Comparison of ENCODE assay signal across 1 cellular context in the genomic region with DNA sequence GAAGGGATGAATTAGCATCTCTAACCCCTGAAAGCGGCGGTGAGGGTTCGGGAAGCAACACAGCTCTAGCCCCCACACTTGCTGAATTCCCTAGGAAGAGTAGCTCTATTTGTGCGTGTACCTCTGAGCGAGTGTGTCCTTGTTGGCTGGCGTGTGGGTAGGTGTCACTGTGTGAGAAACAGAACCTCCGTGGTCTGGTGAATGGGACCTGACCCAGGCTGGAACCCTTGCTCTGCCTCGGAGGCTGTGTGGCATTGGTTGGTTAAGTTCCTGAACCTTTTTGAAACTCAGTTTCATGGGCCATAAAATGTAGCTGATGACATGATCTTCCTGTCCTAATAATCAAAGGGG.
TF ChIP-seq lines count a peak whose summit lies in the region.

No MANE protein-coding gene starts in this region.

TF ChIP-seq in A549, 52 proteins besides CTCF, POLR2A, EP300 and RAD21 (continued from another document):
- TF ChIP-seq ZSCAN20 (CRISPR knock-in tag; IDR thresholded peaks at IDR 0.05) (no peak), BCL3 (IDR thresholded peaks at IDR 0.05) (no peak), PBX3 (IDR thresholded peaks at IDR 0.05) (no peak), HDAC2 (IDR thresholded peaks at IDR 0.05) (no peak), CBX2 (IDR thresholded peaks at IDR 0.05; ENCODE audit: borderline replicate concordance, low read depth) (no peak), FOSL2 (IDR thresholded peaks at IDR 0.05) (no peak), FOSL2 (CRISPR knock-in tag; IDR thresholded peaks at IDR 0.05) (no peak), NR3C1 (IDR thresholded peaks at IDR 0.05) (no peak)
